In the genomic region with DNA sequence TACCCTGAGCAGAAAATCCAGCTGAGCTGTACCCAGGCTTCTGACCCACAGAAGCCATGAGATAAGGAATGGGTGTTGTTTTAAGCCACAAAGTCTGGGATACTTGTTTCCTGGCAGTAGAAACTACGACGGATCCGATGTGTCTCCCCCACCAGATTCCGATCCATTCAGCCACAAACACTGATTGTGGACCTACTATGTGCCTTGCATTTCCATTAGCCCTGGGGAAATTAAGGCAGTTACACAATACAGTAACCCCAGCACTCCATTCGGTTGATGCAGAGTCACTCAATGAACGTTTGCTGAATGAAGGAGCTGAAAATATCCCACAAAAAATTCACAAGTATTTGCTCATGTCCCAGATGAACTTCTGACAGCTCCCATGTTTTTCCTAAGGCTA, we compare ENCODE assay signal across 27 cellular contexts.
"Had no signal": no experiment of that assay in that cellular context is flagged by ENCODE, and none has a peak within 500 bp of the region (broad histone marks: within the 10 kb centered on the region; RNA-seq: fewer than 3 reads in every experiment).

No MANE protein-coding gene starts in this region.

- H3K4me3 ChIP-seq: pancreas, prostate gland, right lobe of liver, sigmoid colon, stomach, suprapubic skin, testis, tibial artery, transverse colon, upper lobe of left lung, vagina had no signal

- H3K27ac ChIP-seq: neutrophil, pancreas, prostate gland, right lobe of liver, sigmoid colon, stomach, suprapubic skin, testis, tibial artery, transverse colon, upper lobe of left lung, vagina had no signal

- H3K27ac Mint-ChIP-seq: naive thymus-derived CD4-positive, alpha-beta T cell; natural killer cell; nephron; stimulated activated effector memory CD8-positive, alpha-beta T cell treated with anti-CD3 and anti-CD28 coated beads, Interleukin-12 subunit alpha, Interleukin-12 subunit beta, amount 100 ng/mL, for 72 hours; stimulated activated naive B cell treated with anti-CD40 and anti-IgM and Interleukin-4, amounts not matched to agents 10 μg/mL and 1 μg/mL and 100 μg/mL, for 72 hours; stimulated activated naive CD8-positive, alpha-beta T cell treated with anti-CD3 and anti-CD28 coated beads, Interleukin-15, Interleukin-2, amounts not matched to agents 100 ng/mL and 50 ng/mL, for 24 hours had no signal

- DNase-seq: naive thymus-derived CD4-positive, alpha-beta T cell; natural killer cell; nucleus accumbens; pancreas; right cardiac atrium; right lobe of liver; sigmoid colon; small intestine; stimulated activated CD4-positive, alpha-beta T cell treated with anti-CD3 and anti-CD28 coated beads, Interleukin-15, amount 100 ng/mL, for 24 hours; stimulated activated CD4-positive, alpha-beta T cell treated with anti-CD3 and anti-CD28 coated beads, Interleukin-2, amount 100 ng/mL, for 24 hours; stimulated activated CD4-positive, alpha-beta T cell treated with anti-CD3 and anti-CD28 coated beads, Interleukin-2, amount 100 ng/mL, for 48 hours; stimulated activated CD4-positive, alpha-beta T cell treated with anti-CD3 and anti-CD28 coated beads, Interleukin-4, amount 100 ng/mL, for 24 hours; stimulated activated naive B cell treated with anti-CD40 and anti-IgM and Interleukin-4, amounts not matched to agents 10 μg/mL and 1 μg/mL and 100 μg/mL, for 72 hours; stimulated activated naive CD4-positive, alpha-beta T cell treated with Interleukin-2 at 50 U/mL for 16 hours; stomach; testis; tibial artery; transverse colon; upper lobe of left lung had no signal

- H3K4me1 Mint-ChIP-seq: naive thymus-derived CD4-positive, alpha-beta T cell; natural killer cell; nephron; stimulated activated effector memory CD8-positive, alpha-beta T cell treated with anti-CD3 and anti-CD28 coated beads, Interleukin-12 subunit alpha, Interleukin-12 subunit beta, amount 100 ng/mL, for 72 hours; stimulated activated naive B cell treated with anti-CD40 and anti-IgM and Interleukin-4, amounts not matched to agents 10 μg/mL and 1 μg/mL and 100 μg/mL, for 72 hours had no signal

- H3K4me3 Mint-ChIP-seq: naive thymus-derived CD4-positive, alpha-beta T cell; natural killer cell; nephron; stimulated activated effector memory CD8-positive, alpha-beta T cell treated with anti-CD3 and anti-CD28 coated beads, Interleukin-12 subunit alpha, Interleukin-12 subunit beta, amount 100 ng/mL, for 72 hours; stimulated activated naive B cell treated with anti-CD40 and anti-IgM and Interleukin-4, amounts not matched to agents 10 μg/mL and 1 μg/mL and 100 μg/mL, for 72 hours; stimulated activated naive CD8-positive, alpha-beta T cell treated with anti-CD3 and anti-CD28 coated beads, Interleukin-15, Interleukin-2, amounts not matched to agents 100 ng/mL and 50 ng/mL, for 24 hours had no signal

- H3K27me3 ChIP-seq: neutrophil, pancreas, right lobe of liver, sigmoid colon, stomach, suprapubic skin, testis, transverse colon, upper lobe of left lung, vagina had no signal

- FAIRE-seq: pancreas, small intestine, urothelium cell line had no signal

- H3K9me3 ChIP-seq: pancreas, prostate gland, right lobe of liver, sigmoid colon, suprapubic skin, testis, vagina had no signal

- H3K36me3 ChIP-seq: neutrophil, pancreas, prostate gland, right lobe of liver, sigmoid colon, stomach, suprapubic skin, tibial artery, transverse colon, upper lobe of left lung, vagina had no signal

- H3K9me3 Mint-ChIP-seq: natural killer cell had no signal

- H3K4me1 ChIP-seq: pancreas, prostate gland, right lobe of liver, sigmoid colon, stomach, suprapubic skin, testis, tibial artery, transverse colon, upper lobe of left lung, vagina had no signal

- H3K36me3 Mint-ChIP-seq: natural killer cell; stimulated activated effector memory CD8-positive, alpha-beta T cell treated with anti-CD3 and anti-CD28 coated beads, Interleukin-12 subunit alpha, Interleukin-12 subunit beta, amount 100 ng/mL, for 72 hours had no signal

- ATAC-seq: naive thymus-derived CD4-positive, alpha-beta T cell; natural killer cell; pancreas; right cardiac atrium; right lobe of liver; stimulated activated effector memory CD8-positive, alpha-beta T cell treated with anti-CD3 and anti-CD28 coated beads, Interleukin-12 subunit alpha, Interleukin-12 subunit beta, amount 100 ng/mL, for 72 hours; stimulated activated naive B cell treated with anti-CD40 and anti-IgM and Interleukin-4, amounts not matched to agents 10 μg/mL and 1 μg/mL and 100 μg/mL, for 72 hours had no signal
